Comparison of ENCODE assay signal across 2 cellular contexts in genomic region chr3:141070229-141070628, GRCh38.
TF ChIP-seq lines count a peak whose summit lies in the region.

No MANE protein-coding gene starts in this region.

TF ChIP-seq in HepG2, 621 proteins besides CTCF, POLR2A, EP300 and RAD21:
- no peak for TF ChIP-seq RBM22 (optimal IDR thresholded peaks at IDR 0.05; ENCODE audit: low read length)
- peak; percentile 65 for TF ChIP-seq CEBPB (IDR thresholded peaks at IDR 0.05; ENCODE audit: borderline replicate concordance, low read depth, low read length)

TF ChIP-seq in H1, 55 proteins besides CTCF, POLR2A, EP300 and RAD21:
- TF ChIP-seq BRCA1 (IDR thresholded peaks at IDR 0.05; ENCODE audit: low read depth, low read length) = no peak
- TF ChIP-seq CEBPB (IDR thresholded peaks at IDR 0.05; ENCODE audit: low read depth, low read length) = peak; percentile 87
